In genomic region chr16:11129378-11129781, GRCh38 we compare ENCODE assay signal across 13 cellular contexts.
A peak's percentile ranks its signal among the peaks of the same experiment; 100 is the strongest.
DNase-seq lines count a peak whose midpoint lies in the region; ATAC-seq and TF ChIP-seq lines count a peak whose summit lies in the region.
"Had no signal": no experiment of that assay in that cellular context is flagged by ENCODE, and none has a peak within 500 bp of the region (broad histone marks: within the 10 kb centered on the region; RNA-seq: fewer than 3 reads in every experiment).

No MANE protein-coding gene starts in this region.

- peak overlapping the region; percentile 55; the same call in 1 of the 2 replicates for H3K14ac ChIP-seq in IMR-90 (replicated peaks; ENCODE audit: low read depth, low read length)

- no peaks in the 10 kb centered on the region for H3K27me3 ChIP-seq in IMR-90 (ENCODE audit: control insufficient read depth, insufficient read depth, low read length)
- H3K27me3 ChIP-seq: upper lobe of left lung had no signal

- TF ChIP-seq RAD21 in IMR-90 (IDR thresholded peaks at IDR 0.05; ENCODE audit: low read length), result no peak

- in situ Hi-C loops in IMR-90 (cut with MboI; ENCODE audit: low sequenced_read_pairs), result no loop called here
- in situ Hi-C loops in astrocyte of the spinal cord (cut with HindIII; ENCODE audit: low sequenced_read_pairs), result no loop called here

- no peaks in the 10 kb centered on the region for H4K20me1 ChIP-seq in IMR-90 (ENCODE audit: insufficient read depth, low read length)

- POLR2A ChIA-PET in IMR-90 (lab: Charles Lee; ENCODE audit: unreplicated experiment), result no interaction called here

- TF ChIP-seq CTCF in AG10803 (conservative IDR thresholded peaks at IDR 0.05; ENCODE audit: low read length) (no peak), IMR-90 (conservative IDR thresholded peaks at IDR 0.05; ENCODE audit: low read depth, low read length) (no peak), astrocyte of the spinal cord (IDR thresholded peaks at IDR 0.05; ENCODE audit: low read depth, low read length) (no peak), natural killer cell (IDR thresholded peaks at IDR 0.05) (no peak)

- no peak overlapping the region for H2BK5ac ChIP-seq in IMR-90 (ENCODE audit: low read depth, low read length, poor library complexity, severe bottlenecking)

- no peak overlapping the region for H3K4me3 Mint-ChIP-seq in natural killer cell
- H3K4me3 Mint-ChIP-seq: activated naive CD4-positive, alpha-beta T cell treated with anti-CD3 and anti-CD28 coated beads, Interleukin-2, amount 50 U/mL, for 24 hours; memory B cell had no signal

- peak overlapping the region; percentile 57; the same call in 1 of the 2 replicates for H2BK20ac ChIP-seq in IMR-90 (ENCODE audit: low read depth, low read length)

- WGBS in IMR-90 (ENCODE audit: extremely low coverage in 2 of 2, insufficient read length in 1 of 2), 2 experiments, result no CpG with 5 or more reads among the region's 4 CpGs

- no peak overlapping the region for H3K4me3 ChIP-seq in AG10803 (ENCODE audit: low read length)
- no peak overlapping the region for H3K4me3 ChIP-seq in IMR-90 (ENCODE audit: insufficient read depth, low read depth, low read length)
- no peak overlapping the region for H3K4me3 ChIP-seq in astrocyte of the spinal cord (ENCODE audit: low read depth, low read length)
- H3K4me3 ChIP-seq: upper lobe of left lung had no signal

- H3K27ac Mint-ChIP-seq in natural killer cell, result peak overlapping the region; percentile 61 to 88
- H3K27ac Mint-ChIP-seq: memory B cell had no signal

- H3K27ac ChIP-seq in IMR-90 (ENCODE audit: insufficient read depth, low read length), result peak overlapping the region; percentile 92; the same call in 1 of the 2 replicates

- peaks cover 28% of the 10 kb centered on the region for H3K4me1 ChIP-seq in IMR-90 (ENCODE audit: control insufficient read depth, insufficient read depth, low read length)

- H2AFZ ChIP-seq in IMR-90 (replicated peaks; ENCODE audit: low read length, poor library complexity), result no peak overlapping the region

- H2BK120ac ChIP-seq in IMR-90 (ENCODE audit: low read depth, low read length), result no peak overlapping the region; the same call in 1 of the 2 replicates

- ATAC-seq in IMR-90 (ENCODE audit: low read depth), result peak; percentile 8; the same call in 1 of the 2 replicates
- no peak for ATAC-seq in natural killer cell
- ATAC-seq in left lobe of liver, result no peak
- ATAC-seq: activated CD4-positive, CD25-positive, alpha-beta regulatory T cell treated with anti-CD3 and anti-CD28 coated beads, Interleukin-2, amount 50 U/mL, for 24 hours had no signal

- H3K4ac ChIP-seq in IMR-90 (ENCODE audit: low read depth, low read length), result peak overlapping the region; percentile 71

- 0 out of 3 replicates have a peak overlapping the region, but pooled peaks have one; percentile 27 for H2BK15ac ChIP-seq in IMR-90 (ENCODE audit: low read depth, low read length)

- intact Hi-C loops in IMR-90 (cut with micrococcal nuclease) (loop anchor here (2.0 kb wide), 1 partner anchor 51 kb away; no protein-coding TSS in a partner anchor), natural killer cell (cut with micrococcal nuclease) (loop anchor here (10.0 kb wide), 1 partner anchor 75 kb away; no protein-coding TSS in a partner anchor)

- H3K79me1 ChIP-seq in IMR-90 (ENCODE audit: low read depth in 1 of 2, low read length in 2 of 2), result peaks cover 0 to 12% of the 10 kb centered on the region in 2 experiments

- BruUV-seq in IMR-90 (replicated peaks; lab: Mats Ljungman, UMichigan), result no TSS peak

- no peak overlapping the region for H3K56ac ChIP-seq in IMR-90 (ENCODE audit: extremely low read depth, insufficient read depth, low read length)

- H3K9me3 ChIP-seq in IMR-90 (ENCODE audit: control insufficient read depth, insufficient read depth, low read length), result no peaks in the 10 kb centered on the region
- H3K9me3 ChIP-seq: upper lobe of left lung had no signal

- no peak for TF ChIP-seq POLR2A in IMR-90 (IDR thresholded peaks at IDR 0.05; ENCODE audit: low read depth, low read length)

- H3K4me1 Mint-ChIP-seq in natural killer cell, result peaks cover 17 to 21% of the 10 kb centered on the region in 2 donors

- no peak overlapping the region for H3K4me2 ChIP-seq in IMR-90 (ENCODE audit: low read depth, low read length)

- H3K18ac ChIP-seq in IMR-90 (ENCODE audit: low read depth, low read length), result peak overlapping the region; percentile 83; the same call in 1 of the 2 replicates

- H3K36me3 ChIP-seq in IMR-90 (ENCODE audit: control insufficient read depth, insufficient read depth, low read length), result peaks cover 9% of the 10 kb centered on the region

- no peak overlapping the region for H2AK9ac ChIP-seq in IMR-90 (replicated peaks; ENCODE audit: low read depth, low read length, poor library complexity)

- peak overlapping the region in 1 of 2 experiments; percentile 13; a peak in 1 of 4 replicates for H4K8ac ChIP-seq in IMR-90 (ENCODE audit: low read depth in 2 of 2, low read length in 2 of 2)

- CTCF ChIA-PET in IMR-90 (lab: Yijun Ruan, JAX), result interaction anchor here (0.6 to 1.2 kb wide), 2 partner anchors 9 to 23 kb away, joined by 4 to 8 read pairs; no protein-coding TSS in a partner anchor

- no peaks in the 10 kb centered on the region for H3K9me3 Mint-ChIP-seq in natural killer cell
- H3K9me3 Mint-ChIP-seq: activated naive CD4-positive, alpha-beta T cell treated with anti-CD3 and anti-CD28 coated beads, Interleukin-2, amount 50 U/mL, for 24 hours; memory B cell had no signal

- peak overlapping the region; percentile 87 for H2AK5ac ChIP-seq in IMR-90 (ENCODE audit: low read depth, low read length)

- peak overlapping the region; percentile 69; the same call in 1 of the 2 replicates for H4K5ac ChIP-seq in IMR-90 (ENCODE audit: low read depth, low read length)

- H3K9me1 ChIP-seq in IMR-90 (ENCODE audit: insufficient read depth, low read length), result peaks cover 29% of the 10 kb centered on the region

- peaks cover 14% of the 10 kb centered on the region for H3K36me3 Mint-ChIP-seq in natural killer cell

- H3K9ac ChIP-seq in IMR-90 (ENCODE audit: low read depth, low read length), result no peak overlapping the region

- no peaks in the 10 kb centered on the region for H3K27me3 Mint-ChIP-seq in natural killer cell (ENCODE audit: low read depth in 2 of 2)
- H3K27me3 Mint-ChIP-seq: activated naive CD4-positive, alpha-beta T cell treated with anti-CD3 and anti-CD28 coated beads, Interleukin-2, amount 50 U/mL, for 24 hours; memory B cell had no signal

- H4K91ac ChIP-seq in IMR-90 (ENCODE audit: insufficient read depth, low read depth, low read length), result peak overlapping the region; percentile 55; the same call in 1 of the 2 replicates

- DNase-seq in AG10803 (ENCODE audit: low read depth) (peak; percentile 93), IMR-90 (no peak), astrocyte of the spinal cord (ENCODE audit: low read depth, low spot score) (peak; percentile 43), natural killer cell (no peak), HPDE6-E6E7 (ENCODE audit: extremely low spot score) (no peak), GM19238 (ENCODE audit: insufficient read length, low spot score) (no peak), activated gamma-delta T cell (lab: John Stamatoyannopoulos, UW) (no peak), left lobe of liver (ENCODE audit: low spot score) (no peak)
- DNase-seq: hypothalamus, upper lobe of left lung had no signal

- dilution Hi-C loops in IMR-90 (cut with HindIII; ENCODE audit: low sequenced_read_pairs, unreplicated experiment), result no loop called here

- 0 out of 2 replicates have a peak overlapping the region, but pooled peaks have one; percentile 59 for H3K23ac ChIP-seq in IMR-90 (ENCODE audit: low read depth, low read length)

TF ChIP-seq in IMR-90, 13 proteins besides CTCF, POLR2A, EP300 and RAD21:
- no peak for TF ChIP-seq FOS (IDR thresholded peaks at IDR 0.05; ENCODE audit: low read depth, low read length)
- TF ChIP-seq, protein P1, sequence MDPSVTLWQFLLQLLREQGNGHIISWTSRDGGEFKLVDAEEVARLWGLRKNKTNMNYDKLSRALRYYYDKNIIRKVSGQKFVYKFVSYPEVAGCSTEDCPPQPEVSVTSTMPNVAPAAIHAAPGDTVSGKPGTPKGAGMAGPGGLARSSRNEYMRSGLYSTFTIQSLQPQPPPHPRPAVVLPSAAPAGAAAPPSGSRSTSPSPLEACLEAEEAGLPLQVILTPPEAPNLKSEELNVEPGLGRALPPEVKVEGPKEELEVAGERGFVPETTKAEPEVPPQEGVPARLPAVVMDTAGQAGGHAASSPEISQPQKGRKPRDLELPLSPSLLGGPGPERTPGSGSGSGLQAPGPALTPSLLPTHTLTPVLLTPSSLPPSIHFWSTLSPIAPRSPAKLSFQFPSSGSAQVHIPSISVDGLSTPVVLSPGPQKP (IDR thresholded peaks at IDR 0.05; ENCODE audit: borderline replicate concordance, low read depth, low read length), result no peak
- TF ChIP-seq NFE2L2 (IDR thresholded peaks at IDR 0.05; ENCODE audit: low read depth, low read length), result no peak
- no peak for TF ChIP-seq CEBPB (IDR thresholded peaks at IDR 0.05; ENCODE audit: low read depth, low read length)
- no peak for TF ChIP-seq RFX5 (IDR thresholded peaks at IDR 0.05; ENCODE audit: low read depth, low read length)
- no peak for TF ChIP-seq BHLHE40 (IDR thresholded peaks at IDR 0.05; ENCODE audit: low read depth, low read length)
- no peak for TF ChIP-seq MAFK (IDR thresholded peaks at IDR 0.05; ENCODE audit: low read depth, low read length)
- no peak for TF ChIP-seq RCOR1 (IDR thresholded peaks at IDR 0.05; ENCODE audit: insufficient replicate concordance, low read length)
- no peak for TF ChIP-seq MXI1 (IDR thresholded peaks at IDR 0.05; ENCODE audit: borderline replicate concordance, low read depth, low read length)
- TF ChIP-seq CHD1 (IDR thresholded peaks at IDR 0.05; ENCODE audit: low read depth, low read length), result no peak
- no peak for TF ChIP-seq MAZ (IDR thresholded peaks at IDR 0.05; ENCODE audit: borderline replicate concordance, low read depth, low read length)
- TF ChIP-seq SMC3 (IDR thresholded peaks at IDR 0.05; ENCODE audit: low read depth, low read length), result no peak
- no peak for TF ChIP-seq USF2 (IDR thresholded peaks at IDR 0.05; ENCODE audit: low read depth, low read length)

Comparison
In these comparisons a context has a peak if more than half of its experiments do, and no peak if none do; other contexts are left out.
1. DNase-seq: peak in AG10803 (single experiment) and astrocyte of the spinal cord (single experiment); none in IMR-90 (single experiment), natural killer cell (single experiment), HPDE6-E6E7 (single experiment), GM19238 (single experiment), activated gamma-delta T cell (single experiment) and left lobe of liver (single experiment).